In the genomic region with DNA sequence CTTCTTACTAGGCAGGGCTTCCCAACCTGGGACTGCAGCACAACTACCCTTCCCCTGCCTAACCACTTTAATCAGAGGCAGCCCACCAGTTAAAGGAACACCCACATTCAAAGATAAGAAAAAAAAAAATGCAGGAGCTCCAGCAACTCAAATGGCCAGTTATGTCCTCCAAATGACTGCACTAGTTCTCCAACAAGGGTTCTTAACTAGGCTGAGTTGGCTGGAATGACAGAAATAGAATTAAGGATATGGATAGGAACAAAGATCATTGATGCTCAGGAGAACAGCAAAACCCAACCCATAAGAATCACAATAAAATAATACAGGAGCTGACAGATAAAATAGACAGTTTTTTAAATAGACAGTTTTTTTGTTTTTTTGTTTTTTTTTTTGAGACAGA, we compare ENCODE assay signal across 20 cellular contexts.
DNase-seq lines count a peak whose midpoint lies in the region; ATAC-seq, FAIRE-seq and TF ChIP-seq lines count a peak whose summit lies in the region.
"Had no signal": no experiment of that assay in that cellular context is flagged by ENCODE, and none has a peak within 500 bp of the region (broad histone marks: within the 10 kb centered on the region; RNA-seq: fewer than 3 reads in every experiment).

No MANE protein-coding gene starts in this region.

- H3K9ac ChIP-seq in mesendoderm (ENCODE audit: low read length), result no peak overlapping the region
- H3K9ac ChIP-seq in HepG2 (ENCODE audit: insufficient read depth, low read depth, low read length), result no peak overlapping the region

- peak; percentile 37 for DNase-seq in DMS53 (lab: John Stamatoyannopoulos, UW)
- no peak for DNase-seq in DMS53 treated with DMSO at 0.1 percent for 48 hours (lab: John Stamatoyannopoulos, UW; ENCODE audit: unreplicated experiment)
- peak; percentile 8 for DNase-seq in amniotic epithelial cell (ENCODE audit: low read depth)
- peak; percentile 4 for DNase-seq in fibroblast of mammary gland (ENCODE audit: low read depth)
- peak; percentile 11 for DNase-seq in mesendoderm
- no peak for DNase-seq in HepG2 (ENCODE audit: low spot score)
- no peak for DNase-seq in stomach
- no peak for DNase-seq in RCC 7860 (ENCODE audit: low spot score)
- DNase-seq: AML-193; CD4-positive, alpha-beta T cell; GDM1; HCEC 1CT; HFFc6 had no signal

- H4K5ac ChIP-seq in mesendoderm (ENCODE audit: low read length), result no peak overlapping the region

- H3K4ac ChIP-seq in mesendoderm (ENCODE audit: low read depth, low read length), result no peak overlapping the region

- no peak overlapping the region for H2AFZ ChIP-seq in HepG2 (ENCODE audit: low read length)
- H2AFZ ChIP-seq: GM23338 had no signal

- H3K9me3 ChIP-seq in HepG2 (ENCODE audit: low read length) (peaks cover 41% of the 10 kb centered on the region), stomach (peaks cover 0 to 24% (median 12%) of the 10 kb centered on the region in 4 donors)
- H3K9me3 ChIP-seq: A549 had no signal

- H3K56ac ChIP-seq in mesendoderm (ENCODE audit: low read length), result no peak overlapping the region

- in situ Hi-C loops in HepG2 (cut with HindIII; ENCODE audit: extremely low pct_ligation_motif_present, low pct_unique_long_range_greater_than_20kb), result no loop called here

- H3K4me2 ChIP-seq in mesendoderm (ENCODE audit: low read length) (no peak overlapping the region), HepG2 (ENCODE audit: low read depth, low read length) (no peak overlapping the region)
- H3K4me2 ChIP-seq: A549, GM23338 had no signal

- no peak overlapping the region for H2BK5ac ChIP-seq in mesendoderm (ENCODE audit: low read length)

- no peak overlapping the region for H3K4me3 ChIP-seq in fibroblast of mammary gland (ENCODE audit: control insufficient read depth, low read depth, low read length)
- H3K4me3 ChIP-seq in mesendoderm (ENCODE audit: low read length), result no peak overlapping the region
- no peak overlapping the region for H3K4me3 ChIP-seq in HepG2 (replicated peaks in 1 of 3; ENCODE audit: insufficient read depth in 1 of 3, low read depth in 2 of 3, low read length in 3 of 3)
- H3K4me3 ChIP-seq in stomach, result no peak overlapping the region
- H3K4me3 ChIP-seq: A549, GM23338 had no signal

- H4K20me1 ChIP-seq in HepG2 (ENCODE audit: insufficient read depth, low read length), result no peaks in the 10 kb centered on the region

- no peak for ATAC-seq in HepG2
- ATAC-seq: A549, GM23338 had no signal

- intact Hi-C loops in HepG2 (cut with micrococcal nuclease; ENCODE audit: unreplicated experiment), result no loop called here
- intact Hi-C loops in stomach (cut with DNase I; ENCODE audit: low total_unique reads), result no loop called here

- FAIRE-seq in HepG2 (lab: Jason Lieb, UNC) (no peak), RCC 7860 (lab: Jason Lieb, UNC) (no peak)
- FAIRE-seq: A549, GM12892, GM18507, H54 had no signal

- no peak overlapping the region for H2BK15ac ChIP-seq in mesendoderm (replicated peaks; ENCODE audit: low read depth)

- no peak for TF ChIP-seq RAD21 in HepG2 (CRISPR knock-in tag; IDR thresholded peaks at IDR 0.05)

- CTCF ChIA-PET in HepG2 (lab: Yijun Ruan, JAX; ENCODE audit: low intra/inter-chr PET ratio, low total read pairs), result no interaction called here

- TF ChIP-seq EP300 in HepG2 (IDR thresholded peaks at IDR 0.05; ENCODE audit: low read depth in 2 of 2, low read length in 2 of 2) (no peak), HepG2 (CRISPR knock-in tag; IDR thresholded peaks at IDR 0.05; ENCODE audit: borderline replicate concordance) (no peak), stomach (IDR thresholded peaks at IDR 0.05) (no peak)

- TF ChIP-seq POLR2A in HepG2 (IDR thresholded peaks at IDR 0.05; ENCODE audit: insufficient read depth in 1 of 2, low read depth in 2 of 2, low read length in 2 of 2), result no peak
- TF ChIP-seq POLR2A in stomach (IDR thresholded peaks at IDR 0.05), result no peak

- no peak overlapping the region for H4K8ac ChIP-seq in mesendoderm (ENCODE audit: low read depth, low read length)

- H3K79me1 ChIP-seq in mesendoderm (ENCODE audit: low read length), result no peaks in the 10 kb centered on the region

- no peak overlapping the region for H3K23ac ChIP-seq in mesendoderm (ENCODE audit: low read length)

- TF ChIP-seq CTCF in fibroblast of mammary gland (conservative IDR thresholded peaks at IDR 0.05; ENCODE audit: control insufficient read depth, insufficient read depth, low read depth, low read length) (no peak), HepG2 (CRISPR knock-in tag; IDR thresholded peaks at IDR 0.05) (no peak), stomach (IDR thresholded peaks at IDR 0.05) (no peak)

- no peak overlapping the region for H2BK120ac ChIP-seq in mesendoderm (ENCODE audit: low read depth, low read length)

- H2AK5ac ChIP-seq in mesendoderm (ENCODE audit: low read length), result no peak overlapping the region

- H3K4me1 ChIP-seq in mesendoderm (ENCODE audit: control insufficient read depth, low read depth, low read length) (no peaks in the 10 kb centered on the region), HepG2 (ENCODE audit: insufficient read depth, low read length) (no peaks in the 10 kb centered on the region), stomach (no peaks in the 10 kb centered on the region)
- H3K4me1 ChIP-seq: A549 had no signal

- no peaks in the 10 kb centered on the region for H3K79me2 ChIP-seq in mesendoderm (ENCODE audit: control insufficient read depth, insufficient read depth, low read length)
- no peaks in the 10 kb centered on the region for H3K79me2 ChIP-seq in HepG2 (ENCODE audit: insufficient read depth, low read length)

- no peak overlapping the region for H3K18ac ChIP-seq in mesendoderm (ENCODE audit: low read length)

- no peaks in the 10 kb centered on the region for H3K36me3 ChIP-seq in mesendoderm (ENCODE audit: control insufficient read depth, insufficient read depth, low read length)
- H3K36me3 ChIP-seq in HepG2 (replicated peaks in 1 of 2; ENCODE audit: control insufficient read depth in 1 of 2, insufficient read depth in 2 of 2, low read length in 2 of 2), result no peaks in the 10 kb centered on the region
- peaks cover 0 to 19% (median 14%) of the 10 kb centered on the region in 4 donors for H3K36me3 ChIP-seq in stomach

- H3K27ac ChIP-seq in mesendoderm (ENCODE audit: low read depth, low read length) (no peak overlapping the region), HepG2 (ENCODE audit: extremely low read length, insufficient read depth, low read length) (no peak overlapping the region), stomach (no peak overlapping the region)
- H3K27ac ChIP-seq: 22Rv1, A549, C4-2B had no signal

- BruUV-seq in HepG2 (replicated peaks; lab: Mats Ljungman, UMichigan), result no TSS peak

- H3K27me3 ChIP-seq in mesendoderm (ENCODE audit: insufficient read depth, low read length, poor library complexity), result no peaks in the 10 kb centered on the region
- no peaks in the 10 kb centered on the region for H3K27me3 ChIP-seq in HepG2 (ENCODE audit: control insufficient read depth in 1 of 2, insufficient read depth in 2 of 2, low read length in 2 of 2)
- no peaks in the 10 kb centered on the region for H3K27me3 ChIP-seq in stomach

- POLR2A ChIA-PET in HepG2 (lab: Yijun Ruan, JAX), result no interaction called here

TF ChIP-seq in HepG2, 621 proteins besides CTCF, POLR2A, EP300 and RAD21 (continues in another document):
- TF ChIP-seq SRSF4 (IDR thresholded peaks at IDR 0.05; ENCODE audit: low read depth, low read length, poor library complexity, severe bottlenecking) (no peak), RORA (CRISPR knock-in tag; IDR thresholded peaks at IDR 0.05) (no peak), MIER2 (CRISPR knock-in tag; IDR thresholded peaks at IDR 0.05) (no peak), MBNL3 (CRISPR knock-in tag; conservative IDR thresholded peaks at IDR 0.05) (no peak), FOXA1 (IDR thresholded peaks at IDR 0.05) (no peak), FOXA1 (CRISPR knock-in tag; IDR thresholded peaks at IDR 0.05) (no peak), ZNF337 (CRISPR knock-in tag; IDR thresholded peaks at IDR 0.05; ENCODE audit: borderline replicate concordance, low read depth) (no peak), FOSL1 (CRISPR knock-in tag; IDR thresholded peaks at IDR 0.05; ENCODE audit: borderline replicate concordance) (no peak), ZNF777 (CRISPR knock-in tag; IDR thresholded peaks at IDR 0.05) (no peak), TEAD3 (CRISPR knock-in tag; optimal IDR thresholded peaks at IDR 0.05; ENCODE audit: borderline replicate concordance) (no peak), ZNF724P (CRISPR knock-in tag; IDR thresholded peaks at IDR 0.05; ENCODE audit: borderline replicate concordance) (no peak)
- TF ChIP-seq, protein P1, sequence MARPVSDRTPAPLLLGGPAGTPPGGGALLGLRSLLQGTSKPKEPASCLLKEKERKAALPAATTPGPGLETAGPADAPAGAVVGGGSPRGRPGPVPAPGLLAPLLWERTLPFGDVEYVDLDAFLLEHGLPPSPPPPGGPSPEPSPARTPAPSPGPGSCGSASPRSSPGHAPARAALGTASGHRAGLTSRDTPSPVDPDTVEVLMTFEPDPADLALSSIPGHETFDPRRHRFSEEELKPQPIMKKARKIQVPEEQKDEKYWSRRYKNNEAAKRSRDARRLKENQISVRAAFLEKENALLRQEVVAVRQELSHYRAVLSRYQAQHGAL (CRISPR knock-in tag; IDR thresholded peaks at IDR 0.05; ENCODE audit: not compliant biosample characterization), result no peak

Comparison
In these comparisons a context has a peak if more than half of its experiments do, and no peak if none do; other contexts are left out.
1. DNase-seq: peak in DMS53 (single experiment), amniotic epithelial cell (single experiment), fibroblast of mammary gland (single experiment) and mesendoderm (single experiment); none in DMS53 treated with DMSO at 0.1 percent for 48 hours (single experiment), HepG2 (single experiment), stomach (single experiment) and RCC 7860 (single experiment).